In genomic region chr6:46954819-46955520, GRCh38 we compare ENCODE assay signal across 16 cellular contexts. TPM values are rescaled to one million over a fixed set of nuclear protein-coding genes. Genes with fewer than 3 reads are reported as not detected.
DNase-seq lines count a peak whose midpoint lies in the region; ATAC-seq and TF ChIP-seq lines count a peak whose summit lies in the region.
"Had no signal": no experiment of that assay in that cellular context is flagged by ENCODE, and none has a peak within 500 bp of the region (broad histone marks: within the 10 kb centered on the region; RNA-seq: fewer than 3 reads in every experiment).

No MANE protein-coding gene starts in this region.

- TF ChIP-seq EP300 in tibial nerve (IDR thresholded peaks at IDR 0.05): no peak

- H3K36me3 ChIP-seq in BE2C (no peaks in the 10 kb centered on the region), tibial nerve (no peaks in the 10 kb centered on the region)
- H3K36me3 ChIP-seq: ovary, SJSA1 had no signal

- H3K27me3 Mint-ChIP-seq in WTC11 (ENCODE audit: low read depth): no peaks in the 10 kb centered on the region

- CTCF ChIA-PET in HEK293T (lab: Yijun Ruan, JAX): no interaction called here
- CTCF ChIA-PET in WTC11 (lab: Charles Lee): no interaction called here

- no peaks in the 10 kb centered on the region for H3K9me3 Mint-ChIP-seq in WTC11
- H3K9me3 Mint-ChIP-seq: activated B cell treated with CpG ODN at 0.5 μM for 24 hours had no signal

- DNase-seq in BE2C: peak; percentile 15
- no peak for DNase-seq in HEK293T (ENCODE audit: extremely low spot score)
- DNase-seq in WTC11 (ENCODE audit: low spot score): peak; percentile 12
- no peak for DNase-seq in left lobe of liver (ENCODE audit: low spot score)
- DNase-seq in stimulated activated CD4-positive, alpha-beta T cell treated with anti-CD3 and anti-CD28 coated beads, Interleukin-15, amount 100 ng/mL, for 24 hours: no peak
- no peak for DNase-seq in tibial nerve (ENCODE audit: low spot score in 2 of 2)
- DNase-seq in cerebellar nuclear complex (lab: John Stamatoyannopoulos, UW): no peak
- DNase-seq: activated B cell treated with CpG ODN at 0.5 μM for 24 hours; activated T-cell treated with anti-CD3 and anti-CD28 coated beads for 4 hours; amygdala; NCI-H446 treated with DMSO at 0.1 percent for 48 hours; ovary; stimulated activated CD4-positive, alpha-beta T cell treated with anti-CD3 and anti-CD28 coated beads, Interleukin-2, amount 100 ng/mL, for 24 hours had no signal

- H3K27ac ChIP-seq in tibial nerve: no peak overlapping the region
- H3K27ac ChIP-seq: ovary, SJSA1 had no signal

- H3K4me1 ChIP-seq in BE2C (no peaks in the 10 kb centered on the region), tibial nerve (peaks cover 0 to 9% (median 0%) of the 10 kb centered on the region in 4 donors)
- H3K4me1 ChIP-seq: SJSA1 had no signal

- POLR2A ChIA-PET in HEK293T (lab: Yijun Ruan, JAX) (no interaction called here), WTC11 (lab: Charles Lee) (interaction anchor here (0.7 kb wide), 1 partner anchor 260 kb away, joined by 4 read pairs; no protein-coding TSS in a partner anchor)

- peaks cover 6% of the 10 kb centered on the region for H3K27me3 ChIP-seq in BE2C
- no peaks in the 10 kb centered on the region for H3K27me3 ChIP-seq in tibial nerve
- H3K27me3 ChIP-seq: ovary, SJSA1 had no signal

- no peak for TF ChIP-seq POLR2A in tibial nerve (IDR thresholded peaks at IDR 0.05)

- H3K4me3 Mint-ChIP-seq in WTC11: no peak overlapping the region
- H3K4me3 Mint-ChIP-seq: activated B cell treated with CpG ODN at 0.5 μM for 24 hours, memory B cell had no signal

- H3K4me1 Mint-ChIP-seq in WTC11: peaks cover 23% of the 10 kb centered on the region
- H3K4me1 Mint-ChIP-seq: activated B cell treated with CpG ODN at 0.5 μM for 24 hours, memory B cell had no signal

- ATAC-seq in WTC11: peak; percentile 80
- peak; percentile 47 for ATAC-seq in left lobe of liver
- no peak for ATAC-seq in HG03175 (IDR thresholded peaks at IDR 0.05; ENCODE audit: unreplicated experiment)

- no peaks in the 10 kb centered on the region for H3K36me3 Mint-ChIP-seq in WTC11
- H3K36me3 Mint-ChIP-seq: memory B cell had no signal

- WGBS in tibial nerve, 2 donors: 44 to 60% methylated on average over 5 of the region's 5 CpGs

- no peak overlapping the region for H3K4me3 ChIP-seq in BE2C (ENCODE audit: low read depth, low read length)
- peak overlapping the region in 1 of 4 donors; percentile 22 for H3K4me3 ChIP-seq in tibial nerve
- H3K4me3 ChIP-seq: ovary, SJSA1 had no signal

- H3K9me3 ChIP-seq in BE2C: no peaks in the 10 kb centered on the region
- no peaks in the 10 kb centered on the region for H3K9me3 ChIP-seq in tibial nerve
- H3K9me3 ChIP-seq: ovary, SJSA1 had no signal

- TF ChIP-seq CTCF in BE2C (IDR thresholded peaks at IDR 0.05; ENCODE audit: low read depth, low read length) (no peak), WTC11 (IDR thresholded peaks at IDR 0.05) (no peak), tibial nerve (IDR thresholded peaks at IDR 0.05) (no peak)

- no peak overlapping the region for H3K27ac Mint-ChIP-seq in WTC11
- H3K27ac Mint-ChIP-seq: activated B cell treated with CpG ODN at 0.5 μM for 24 hours, memory B cell had no signal

TF ChIP-seq in HEK293T, 16 proteins besides CTCF, POLR2A, EP300 and RAD21:
- TF ChIP-seq FOXA1 (IDR thresholded peaks at IDR 0.05) (no peak), PKNOX1 (IDR thresholded peaks at IDR 0.05) (peak; percentile 28; the same call in 1 of the 2 replicates)

TF ChIP-seq in WTC11, 78 proteins besides CTCF, POLR2A, EP300 and RAD21:
- TF ChIP-seq RORB (CRISPR knock-in tag; IDR thresholded peaks at IDR 0.05): no peak
- TF ChIP-seq ZNF138 (CRISPR knock-in tag; conservative IDR thresholded peaks at IDR 0.05): no peak
- no peak for TF ChIP-seq TCF7 (CRISPR knock-in tag; IDR thresholded peaks at IDR 0.05; ENCODE audit: low read depth)
- TF ChIP-seq NFATC4 (CRISPR knock-in tag; IDR thresholded peaks at IDR 0.05): no peak
- no peak for TF ChIP-seq ELF4 (CRISPR knock-in tag; IDR thresholded peaks at IDR 0.05; ENCODE audit: low read depth)
- TF ChIP-seq ZMAT4 (CRISPR knock-in tag; IDR thresholded peaks at IDR 0.05): no peak

RNA-seq across cellular contexts. Expression of gene ADGRF5, which starts 33.2 kb away (rescaled TPM):
- polyA plus RNA-seq in BE2C (2012; ENCODE audit: insufficient read depth, insufficient read length, low read depth): not detected
- total RNA-seq in WTC11 (2021) (0.11 to 0.25 TPM (median 0.24 TPM) in 3 replicates), left lobe of liver (8.3 TPM), tibial nerve (10 to 100 TPM; 17.4 to 32.4 (median 19.4) TPM)
- total RNA-seq: activated B cell treated with CpG ODN at 0.5 μM for 24 hours, SJSA1 had no signal

Comparison
In these comparisons a context has a peak if more than half of its experiments do, and no peak if none do; other contexts are left out.
1. DNase-seq: peak in BE2C (single experiment) and WTC11 (single experiment); none in HEK293T (single experiment), left lobe of liver (single experiment), stimulated activated CD4-positive, alpha-beta T cell treated with anti-CD3 and anti-CD28 coated beads, Interleukin-15, amount 100 ng/mL, for 24 hours (single experiment), tibial nerve (0 of 2) and cerebellar nuclear complex (0 of 2).